37 cellular contexts compared by ENCODE assay signal in genomic region chr13:110845520-110845919, GRCh38.
"Had no signal": no experiment of that assay in that cellular context is flagged by ENCODE, and none has a peak within 500 bp of the region (broad histone marks: within the 10 kb centered on the region; RNA-seq: fewer than 3 reads in every experiment).

No MANE protein-coding gene starts in this region.

- H3K4me3 Mint-ChIP-seq: activated B cell treated with CpG ODN at 0.5 μM for 24 hours; activated CD4-positive, alpha-beta memory T cell treated with anti-CD3 and anti-CD28 coated beads for 36 hours; activated CD4-positive, alpha-beta T cell treated with anti-CD3 and anti-CD28 coated beads, Interleukin-2, amount 10 ng/mL, durations not matched to agents 24 days and 14 days; activated CD8-positive, alpha-beta T cell treated with anti-CD3 and anti-CD28 coated beads for 36 hours; activated naive CD4-positive, alpha-beta T cell treated with anti-CD3 and anti-CD28 coated beads, Interleukin-2, amount 10 ng/mL, durations not matched to agents 7 days and 5 days; activated naive CD4-positive, alpha-beta T cell treated with anti-CD3 and anti-CD28 coated beads, Interleukin-2, amount 50 U/mL, for 24 hours; activated naive CD8-positive, alpha-beta T cell; activated naive CD8-positive, alpha-beta T cell treated with anti-CD3 and anti-CD28 coated beads, Interleukin-2, amount 10 ng/mL, durations not matched to agents 7 days and 5 days; activated naive CD8-positive, alpha-beta T cell treated with anti-CD3 and anti-CD28 coated beads, Interleukin-2, amount 50 U/mL, for 24 hours; activated T-cell treated with anti-CD3 and anti-CD28 coated beads, Interleukin-2, amount 50 U/mL, for 4 hours; brain; central memory CD8-positive, alpha-beta T cell; T-helper 1 cell treated with Interleukin-12 subunit alpha and Interleukin-12 subunit beta and Interleukin-4 antibody, amounts not matched to agents 30 μg/mL and 1 μg/mL, for 36 hours; T-helper 2 cell treated with Interferon-gamma antibody and Interleukin-4, amounts not matched to agents 5 μg/mL and 100 μg/mL, for 36 hours had no signal

- H3K4me3 ChIP-seq: ascending aorta, cardiac muscle cell had no signal

- FAIRE-seq: bronchial epithelial cell, TTC549 had no signal

- ATAC-seq: activated CD8-positive, alpha-beta T cell treated with anti-CD3 and anti-CD28 coated beads for 36 hours; activated naive CD8-positive, alpha-beta T cell treated with anti-CD3 and anti-CD28 coated beads, Interleukin-2, amount 50 U/mL, for 24 hours; activated T-cell treated with anti-CD3 and anti-CD28 coated beads, Interleukin-2, amount 50 U/mL, for 4 hours had no signal

- H3K27ac ChIP-seq: ascending aorta, cardiac muscle cell, VCaP had no signal

- H3K36me3 Mint-ChIP-seq: activated CD4-positive, alpha-beta memory T cell treated with anti-CD3 and anti-CD28 coated beads for 36 hours; activated naive CD4-positive, alpha-beta T cell treated with anti-CD3 and anti-CD28 coated beads, Interleukin-2, amount 10 ng/mL, durations not matched to agents 7 days and 5 days; brain had no signal

- H3K9me3 Mint-ChIP-seq: activated CD4-positive, alpha-beta memory T cell treated with anti-CD3 and anti-CD28 coated beads for 36 hours; activated CD4-positive, alpha-beta T cell treated with anti-CD3 and anti-CD28 coated beads, Interleukin-2, amount 10 ng/mL, durations not matched to agents 24 days and 14 days; activated naive CD4-positive, alpha-beta T cell treated with anti-CD3 and anti-CD28 coated beads, Interleukin-2, amount 10 ng/mL, durations not matched to agents 7 days and 5 days; activated naive CD4-positive, alpha-beta T cell treated with anti-CD3 and anti-CD28 coated beads, Interleukin-2, amount 50 U/mL, for 24 hours; activated naive CD8-positive, alpha-beta T cell treated with anti-CD3 and anti-CD28 coated beads, Interleukin-2, amount 50 U/mL, for 24 hours; activated T-cell treated with anti-CD3 and anti-CD28 coated beads, Interleukin-2, amount 50 U/mL, for 4 hours; activated T-helper 2 cell treated with anti-CD3 and anti-CD28 coated beads, Interferon-gamma antibody, Interleukin-2, Interleukin-4, amounts not matched to agents 10 μg/mL and 5 μg/mL and 100 μg/mL, durations not matched to agents 14 hours and 24 hours and 36 hours; central memory CD8-positive, alpha-beta T cell; T-helper 1 cell treated with Interleukin-12 subunit alpha and Interleukin-12 subunit beta and Interleukin-4 antibody, amounts not matched to agents 30 μg/mL and 1 μg/mL, for 36 hours; T-helper 2 cell treated with Interferon-gamma antibody and Interleukin-4, amounts not matched to agents 5 μg/mL and 100 μg/mL, for 36 hours had no signal

- H3K27me3 ChIP-seq: ascending aorta, cardiac muscle cell had no signal

- H3K36me3 ChIP-seq: ascending aorta, cardiac muscle cell had no signal

- H3K4me1 ChIP-seq: ascending aorta had no signal

- DNase-seq: activated B cell treated with CpG ODN at 0.5 μM for 24 hours; activated CD4-positive, alpha-beta memory T cell treated with anti-CD3 and anti-CD28 coated beads for 36 hours; activated CD4-positive, alpha-beta T cell treated with anti-CD3 and anti-CD28 coated beads for 4 hours; activated CD4-positive, alpha-beta T cell treated with anti-CD3 and anti-CD28 coated beads, Interleukin-2, amount 10 ng/mL, durations not matched to agents 24 days and 14 days; activated CD4-positive, alpha-beta T cell treated with anti-CD3 and anti-CD28 coated beads, Interleukin-2, amount 50 U/mL, for 1 hour; activated CD4-positive, alpha-beta T cell treated with anti-CD3 and anti-CD28 coated beads, Interleukin-2, amount 50 U/mL, for 4 hours; activated CD4-positive, CD25-positive, alpha-beta regulatory T cell treated with anti-CD3 and anti-CD28 coated beads, Interleukin-2, amount 50 U/mL, for 72 hours; activated CD8-positive, alpha-beta memory T cell treated with anti-CD3 and anti-CD28 coated beads, Interleukin-2, amount 50 U/mL, for 4 hours; activated CD8-positive, alpha-beta T cell treated with anti-CD3 and anti-CD28 coated beads for 36 hours; activated effector memory CD4-positive, alpha-beta T cell treated with Interleukin-2 at 50 U/mL for 16 hours; activated gamma-delta T cell; activated naive CD4-positive, alpha-beta T cell treated with anti-CD3 and anti-CD28 coated beads, Interleukin-2, amount 10 ng/mL, durations not matched to agents 7 days and 5 days; activated naive CD4-positive, alpha-beta T cell treated with Interleukin-2 at 50 U/mL for 16 hours; activated naive CD8-positive, alpha-beta T cell treated with anti-CD3 and anti-CD28 coated beads, Interleukin-2, amount 10 ng/mL, durations not matched to agents 7 days and 5 days; activated naive CD8-positive, alpha-beta T cell treated with anti-CD3 and anti-CD28 coated beads, Interleukin-2, amount 50 U/mL, for 24 hours; activated T-cell treated with anti-CD3 and anti-CD28 coated beads for 4 hours; activated T-cell treated with anti-CD3 and anti-CD28 coated beads, Interleukin-2, amount 50 U/mL, for 1 hour; activated T-cell treated with anti-CD3 and anti-CD28 coated beads, Interleukin-2, amount 50 U/mL, for 4 hours; amygdala; anterior cingulate cortex; caudate nucleus; cerebellar nuclear complex; T-helper 1 cell; T-helper 2 cell; T-helper 9 cell had no signal

- H3K27ac Mint-ChIP-seq: activated B cell treated with CpG ODN at 0.5 μM for 24 hours; activated CD4-positive, alpha-beta memory T cell treated with anti-CD3 and anti-CD28 coated beads for 36 hours; activated CD4-positive, alpha-beta T cell treated with anti-CD3 and anti-CD28 coated beads, Interleukin-2, amount 10 ng/mL, durations not matched to agents 24 days and 14 days; activated CD8-positive, alpha-beta T cell treated with anti-CD3 and anti-CD28 coated beads for 36 hours; activated naive CD4-positive, alpha-beta T cell treated with anti-CD3 and anti-CD28 coated beads, Interleukin-2, amount 10 ng/mL, durations not matched to agents 7 days and 5 days; activated naive CD4-positive, alpha-beta T cell treated with anti-CD3 and anti-CD28 coated beads, Interleukin-2, amount 50 U/mL, for 24 hours; activated naive CD8-positive, alpha-beta T cell; activated naive CD8-positive, alpha-beta T cell treated with anti-CD3 and anti-CD28 coated beads, Interleukin-2, amount 10 ng/mL, durations not matched to agents 7 days and 5 days; activated naive CD8-positive, alpha-beta T cell treated with anti-CD3 and anti-CD28 coated beads, Interleukin-2, amount 50 U/mL, for 24 hours; activated T-helper 2 cell treated with anti-CD3 and anti-CD28 coated beads, Interferon-gamma antibody, Interleukin-2, Interleukin-4, amounts not matched to agents 10 μg/mL and 5 μg/mL and 100 μg/mL, durations not matched to agents 14 hours and 24 hours and 36 hours; brain; T-helper 1 cell treated with Interleukin-12 subunit alpha and Interleukin-12 subunit beta and Interleukin-4 antibody, amounts not matched to agents 30 μg/mL and 1 μg/mL, for 36 hours; T-helper 2 cell treated with Interferon-gamma antibody and Interleukin-4, amounts not matched to agents 5 μg/mL and 100 μg/mL, for 36 hours had no signal

- H3K4me1 Mint-ChIP-seq: activated B cell treated with CpG ODN at 0.5 μM for 24 hours; activated CD4-positive, alpha-beta T cell treated with anti-CD3 and anti-CD28 coated beads, Interleukin-2, amount 10 ng/mL, durations not matched to agents 24 days and 14 days; activated naive CD4-positive, alpha-beta T cell treated with anti-CD3 and anti-CD28 coated beads, Interleukin-2, amount 10 ng/mL, durations not matched to agents 7 days and 5 days; activated naive CD4-positive, alpha-beta T cell treated with anti-CD3 and anti-CD28 coated beads, Interleukin-2, amount 50 U/mL, for 24 hours; activated naive CD8-positive, alpha-beta T cell treated with anti-CD3 and anti-CD28 coated beads, Interleukin-2, amount 10 ng/mL, durations not matched to agents 7 days and 5 days; activated naive CD8-positive, alpha-beta T cell treated with anti-CD3 and anti-CD28 coated beads, Interleukin-2, amount 50 U/mL, for 24 hours; central memory CD8-positive, alpha-beta T cell had no signal

- H3K9me3 ChIP-seq: ascending aorta had no signal
